ENCODE assay signal across 16 cellular contexts in genomic region chr10:127449491-127449890, GRCh38.
DNase-seq lines count a peak whose midpoint lies in the region; ATAC-seq and TF ChIP-seq lines count a peak whose summit lies in the region.
"Had no signal": no experiment of that assay in that cellular context is flagged by ENCODE, and none has a peak within 500 bp of the region (broad histone marks: within the 10 kb centered on the region; RNA-seq: fewer than 3 reads in every experiment).

No MANE protein-coding gene starts in this region.

- H3K4me1 Mint-ChIP-seq in glutamatergic neuron (ENCODE audit: low read depth, unreplicated experiment): peaks cover 50% of the 10 kb centered on the region
- H3K4me1 Mint-ChIP-seq in stimulated activated memory B cell treated with anti-CD40 and anti-IgM and Interleukin-4, amounts not matched to agents 10 μg/mL and 1 μg/mL and 100 μg/mL, for 72 hours: no peaks in the 10 kb centered on the region

- H3K9me3 Mint-ChIP-seq in glutamatergic neuron (ENCODE audit: unreplicated experiment): peaks cover 14% of the 10 kb centered on the region
- H3K9me3 Mint-ChIP-seq in stimulated activated memory B cell treated with anti-CD40 and anti-IgM and Interleukin-4, amounts not matched to agents 10 μg/mL and 1 μg/mL and 100 μg/mL, for 72 hours: no peaks in the 10 kb centered on the region

- H3K4me3 Mint-ChIP-seq in glutamatergic neuron (ENCODE audit: unreplicated experiment): peak overlapping the region; percentile 71
- H3K4me3 Mint-ChIP-seq in stimulated activated memory B cell treated with anti-CD40 and anti-IgM and Interleukin-4, amounts not matched to agents 10 μg/mL and 1 μg/mL and 100 μg/mL, for 72 hours: no peak overlapping the region

- H3K27ac Mint-ChIP-seq in glutamatergic neuron (ENCODE audit: unreplicated experiment): peak overlapping the region; percentile 99
- no peak overlapping the region for H3K27ac Mint-ChIP-seq in stimulated activated memory B cell treated with anti-CD40 and anti-IgM and Interleukin-4, amounts not matched to agents 10 μg/mL and 1 μg/mL and 100 μg/mL, for 72 hours

- DNase-seq in NCI-H2171 treated with DMSO at 0.1 percent for 48 hours (lab: John Stamatoyannopoulos, UW) (peak; percentile 8), NCI-H2171 (lab: John Stamatoyannopoulos, UW) (no peak), DMS153 treated with DMSO at 0.1 percent for 48 hours (lab: John Stamatoyannopoulos, UW; ENCODE audit: unreplicated experiment) (peak; percentile 62), NCI-H345 treated with DMSO at 0.1 percent for 48 hours (lab: John Stamatoyannopoulos, UW; ENCODE audit: unreplicated experiment) (peak; percentile 34), glutamatergic neuron (peak; percentile 53)
- DNase-seq: BE2C, H7, Karpas-422, MV-4-11, NCI-H1694, NCI-H226, NCI-H526 treated with DMSO at 0.1 percent for 48 hours, Peyer's patch had no signal

- H3K36me3 Mint-ChIP-seq in glutamatergic neuron (ENCODE audit: unreplicated experiment): no peaks in the 10 kb centered on the region
- H3K36me3 Mint-ChIP-seq in stimulated activated memory B cell treated with anti-CD40 and anti-IgM and Interleukin-4, amounts not matched to agents 10 μg/mL and 1 μg/mL and 100 μg/mL, for 72 hours: no peaks in the 10 kb centered on the region

- TF ChIP-seq CTCF in glutamatergic neuron (IDR thresholded peaks at IDR 0.05; ENCODE audit: partially characterized antibody, unreplicated experiment): no peak

- H3K27me3 Mint-ChIP-seq in glutamatergic neuron (ENCODE audit: unreplicated experiment): peaks cover 6% of the 10 kb centered on the region
- H3K27me3 Mint-ChIP-seq in stimulated activated memory B cell treated with anti-CD40 and anti-IgM and Interleukin-4, amounts not matched to agents 10 μg/mL and 1 μg/mL and 100 μg/mL, for 72 hours: no peaks in the 10 kb centered on the region

- ATAC-seq in stimulated activated memory B cell treated with anti-CD40 and anti-IgM and Interleukin-4, amounts not matched to agents 10 μg/mL and 1 μg/mL and 100 μg/mL, for 72 hours: no peak
- no peak for ATAC-seq in HG02970 (IDR thresholded peaks at IDR 0.05; ENCODE audit: low FRiP score, unreplicated experiment)
- ATAC-seq: SK-N-SH treated with all-trans-retinoic acid at 6 μM for 48 hours had no signal
